ENCODE assay signal across 9 cellular contexts in the genomic region with DNA sequence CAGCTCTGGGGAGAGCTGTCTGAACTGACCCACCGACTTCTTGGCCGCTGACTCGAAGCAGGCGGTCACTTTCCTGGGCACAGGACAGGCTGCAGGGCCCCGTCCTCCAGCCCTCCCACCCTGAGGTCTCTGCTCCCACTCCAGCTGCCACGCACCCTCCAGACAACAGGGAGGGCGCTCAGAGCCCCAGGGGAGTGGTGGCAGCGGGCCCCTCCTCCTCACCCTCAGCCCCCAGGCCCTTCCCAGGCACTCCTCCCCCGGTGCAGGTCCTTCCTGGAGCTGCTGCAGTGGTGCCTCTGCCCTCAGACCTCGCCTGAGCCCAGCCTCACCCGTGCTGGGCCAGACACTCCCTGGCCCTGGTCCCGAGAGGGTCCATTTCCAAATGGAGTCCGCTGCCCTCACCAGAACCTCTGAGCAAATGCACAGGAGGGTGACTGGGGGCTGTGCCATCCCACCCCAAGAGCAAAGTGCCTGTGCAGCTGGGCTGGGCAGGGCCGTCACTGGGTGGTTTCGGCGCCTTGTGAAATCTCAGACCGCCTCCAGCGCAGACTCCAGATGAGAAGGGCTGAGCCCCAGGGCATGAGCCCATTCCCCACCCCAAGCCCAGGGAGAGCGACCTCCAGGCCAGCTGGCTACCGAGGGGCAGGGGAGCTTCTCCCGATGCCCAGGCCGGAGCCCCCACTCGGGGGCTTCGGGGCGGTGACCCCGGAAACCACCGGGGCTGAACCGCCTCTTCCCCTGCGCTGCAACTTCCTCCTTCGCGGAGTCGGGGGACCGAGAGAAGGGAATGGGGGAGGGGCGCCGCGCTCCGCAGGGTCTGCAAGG. TPM values are rescaled to one million over a fixed set of nuclear protein-coding genes. Genes with fewer than 3 reads are reported as not detected.
DNase-seq lines count a peak whose midpoint lies in the region; ATAC-seq and TF ChIP-seq lines count a peak whose summit lies in the region.
"Had no signal": no experiment of that assay in that cellular context is flagged by ENCODE, and none has a peak within 500 bp of the region (broad histone marks: within the 10 kb centered on the region; RNA-seq: fewer than 3 reads in every experiment).

No MANE protein-coding gene starts in this region.

- no peaks in the 10 kb centered on the region for H3K27me3 Mint-ChIP-seq in activated naive CD4-positive, alpha-beta T cell treated with anti-CD3 and anti-CD28 coated beads for 36 hours (ENCODE audit: low read depth)

- H3K9me3 ChIP-seq in hepatocyte (ENCODE audit: low read depth) (no peaks in the 10 kb centered on the region), skeletal muscle satellite cell (replicated peaks; ENCODE audit: low read length) (no peaks in the 10 kb centered on the region)

- in situ Hi-C loops in KBM-7 (cut with MboI; ENCODE audit: low pct_unique_long_range_greater_than_20kb, low sequenced_read_pairs) = no loop called here

- H3K27me3 ChIP-seq in hepatocyte = no peaks in the 10 kb centered on the region
- H3K27me3 ChIP-seq in skeletal muscle satellite cell (ENCODE audit: control insufficient read depth, insufficient read depth, low read length) = no peaks in the 10 kb centered on the region

- DNase-seq in COLO668 (lab: John Stamatoyannopoulos, UW; ENCODE audit: unreplicated experiment) = peak; percentile 71
- peak; percentile 66 for DNase-seq in KBM-7
- DNase-seq in activated naive CD4-positive, alpha-beta T cell treated with anti-CD3 and anti-CD28 coated beads for 36 hours = peak; percentile 41
- peak; percentile 56 for DNase-seq in hepatocyte (ENCODE audit: low spot score)
- no peak for DNase-seq in amniotic stem cell (lab: John Stamatoyannopoulos, UW)

- peak overlapping the region; percentile 64 for H3K9ac ChIP-seq in skeletal muscle satellite cell (ENCODE audit: low read depth, low read length)

- H3K36me3 Mint-ChIP-seq in activated naive CD4-positive, alpha-beta T cell treated with anti-CD3 and anti-CD28 coated beads for 36 hours (ENCODE audit: low read depth) = peaks cover 12% of the 10 kb centered on the region

- peaks cover 18% of the 10 kb centered on the region for H3K4me1 Mint-ChIP-seq in activated naive CD4-positive, alpha-beta T cell treated with anti-CD3 and anti-CD28 coated beads for 36 hours (ENCODE audit: low read depth)

- CTCF ChIA-PET in activated naive CD4-positive, alpha-beta T cell treated with anti-CD3 and anti-CD28 coated beads for 36 hours (lab: Charles Lee) = interaction anchor here (0.6 kb wide), 1 partner anchor 16 kb away, joined by 3 read pairs; no protein-coding TSS in a partner anchor

- no peaks in the 10 kb centered on the region for H3K9me2 ChIP-seq in hepatocyte (replicated peaks; ENCODE audit: insufficient read depth)

- peak overlapping the region; percentile 87 for H3K4me3 Mint-ChIP-seq in activated naive CD4-positive, alpha-beta T cell treated with anti-CD3 and anti-CD28 coated beads for 36 hours

- ATAC-seq in GM21447 (IDR thresholded peaks at IDR 0.05; ENCODE audit: unreplicated experiment) (peak; percentile 14), GM21360 (IDR thresholded peaks at IDR 0.05; ENCODE audit: unreplicated experiment) (no peak)

- H3K4me3 ChIP-seq in hepatocyte (peak overlapping the region; percentile 82), skeletal muscle satellite cell (ENCODE audit: low read length) (peak overlapping the region; percentile 77)

- TF ChIP-seq CTCF in hepatocyte (IDR thresholded peaks at IDR 0.05; ENCODE audit: poor library complexity) = no peak

- peak overlapping the region; percentile 37 for H2AFZ ChIP-seq in hepatocyte

- H3K4me2 ChIP-seq in hepatocyte (peak overlapping the region; percentile 99), skeletal muscle satellite cell (ENCODE audit: low read length) (peak overlapping the region; percentile 88)

- 13% methylated on average over 21 of the region's 37 CpGs for WGBS in hepatocyte (ENCODE audit: low lambda C conversion rate, missing lambda C conversion rate)

- H3K27ac ChIP-seq in hepatocyte = peak overlapping the region; percentile 91

- peak overlapping the region; percentile 87 for H3K27ac Mint-ChIP-seq in activated naive CD4-positive, alpha-beta T cell treated with anti-CD3 and anti-CD28 coated beads for 36 hours

- H3K79me2 ChIP-seq in hepatocyte = peaks cover 15% of the 10 kb centered on the region

- intact Hi-C loops in activated naive CD4-positive, alpha-beta T cell treated with anti-CD3 and anti-CD28 coated beads for 36 hours (cut with micrococcal nuclease) = loop anchor here (2.0 kb wide), 1 partner anchor 15 kb away; no protein-coding TSS in a partner anchor

- peaks cover 6% of the 10 kb centered on the region for H4K20me1 ChIP-seq in hepatocyte (ENCODE audit: insufficient read depth, poor library complexity, severe bottlenecking)

- peaks cover 15% of the 10 kb centered on the region for H3K4me1 ChIP-seq in hepatocyte (ENCODE audit: insufficient read depth)
- H3K4me1 ChIP-seq in skeletal muscle satellite cell (ENCODE audit: control insufficient read depth, insufficient read depth, low read length) = peaks cover 13% of the 10 kb centered on the region

- no peaks in the 10 kb centered on the region for H3K36me3 ChIP-seq in hepatocyte (replicated peaks; ENCODE audit: insufficient read depth, low read depth)
- H3K36me3 ChIP-seq in skeletal muscle satellite cell (ENCODE audit: insufficient read depth, low read length) = peaks cover 14% of the 10 kb centered on the region

- H3K9me3 Mint-ChIP-seq in activated naive CD4-positive, alpha-beta T cell treated with anti-CD3 and anti-CD28 coated beads for 36 hours = no peaks in the 10 kb centered on the region

RNA-seq across cellular contexts. Expression of a gene that starts 0.7 kb away (rescaled TPM):
- 100 to 1,000 TPM; 167 to 180 TPM for total RNA-seq in activated naive CD4-positive, alpha-beta T cell treated with anti-CD3 and anti-CD28 coated beads for 36 hours
- 196 and 255 TPM in 2 replicates for total RNA-seq in hepatocyte
- 419 and 516 TPM in 2 replicates for polyA plus RNA-seq in hepatocyte
- 128 and 151 TPM in 2 replicates for total RNA-seq in skeletal muscle satellite cell (2012; rRNA removed)

RNA-seq across cellular contexts. Expression of a gene that starts 11.8 kb away (rescaled TPM):
- total RNA-seq in activated naive CD4-positive, alpha-beta T cell treated with anti-CD3 and anti-CD28 coated beads for 36 hours = not detected
- total RNA-seq in hepatocyte = 0.40 TPM in 1 of 2 replicates, not detected in the other
- polyA plus RNA-seq in hepatocyte = 0.57 and 0.79 TPM in 2 replicates
- 0.44 TPM in 1 of 2 replicates, not detected in the other for total RNA-seq in skeletal muscle satellite cell (2012; rRNA removed)
- total RNA-seq: SK-MEL-5 had no signal

RNA-seq across cellular contexts. Expression of a gene that starts 12.8 kb away (rescaled TPM):
- 10 to 100 TPM; 90.5 to 96.8 TPM for total RNA-seq in activated naive CD4-positive, alpha-beta T cell treated with anti-CD3 and anti-CD28 coated beads for 36 hours
- 71.9 and 78.6 TPM in 2 replicates for total RNA-seq in hepatocyte
- 142 and 152 TPM in 2 replicates for polyA plus RNA-seq in hepatocyte
- 34.1 and 83.4 TPM in 2 replicates for total RNA-seq in skeletal muscle satellite cell (2012; rRNA removed)

RNA-seq across cellular contexts. Expression of a gene that starts 36.2 kb away (rescaled TPM):
- 1 to 10 TPM; 2.9 to 3.0 TPM for total RNA-seq in activated naive CD4-positive, alpha-beta T cell treated with anti-CD3 and anti-CD28 coated beads for 36 hours
- total RNA-seq in hepatocyte = 1.7 and 2.5 TPM in 2 replicates
- 4.1 and 5.0 TPM in 2 replicates for polyA plus RNA-seq in hepatocyte
- 0.25 TPM in 1 of 2 replicates, not detected in the other for total RNA-seq in skeletal muscle satellite cell (2012; rRNA removed)
- total RNA-seq: SK-MEL-5 had no signal

RNA-seq across cellular contexts. Expression of a gene that starts 56.1 kb away (rescaled TPM):
- total RNA-seq in activated naive CD4-positive, alpha-beta T cell treated with anti-CD3 and anti-CD28 coated beads for 36 hours = 10 to 100 TPM; 33.6 to 35.3 TPM
- total RNA-seq in hepatocyte = 10.1 and 14.0 TPM in 2 replicates
- polyA plus RNA-seq in hepatocyte = 14.3 and 16.8 TPM in 2 replicates
- 8.7 and 9.4 TPM in 2 replicates for total RNA-seq in skeletal muscle satellite cell (2012; rRNA removed)
